ENCODE assay signal across 20 cellular contexts in the genomic region with DNA sequence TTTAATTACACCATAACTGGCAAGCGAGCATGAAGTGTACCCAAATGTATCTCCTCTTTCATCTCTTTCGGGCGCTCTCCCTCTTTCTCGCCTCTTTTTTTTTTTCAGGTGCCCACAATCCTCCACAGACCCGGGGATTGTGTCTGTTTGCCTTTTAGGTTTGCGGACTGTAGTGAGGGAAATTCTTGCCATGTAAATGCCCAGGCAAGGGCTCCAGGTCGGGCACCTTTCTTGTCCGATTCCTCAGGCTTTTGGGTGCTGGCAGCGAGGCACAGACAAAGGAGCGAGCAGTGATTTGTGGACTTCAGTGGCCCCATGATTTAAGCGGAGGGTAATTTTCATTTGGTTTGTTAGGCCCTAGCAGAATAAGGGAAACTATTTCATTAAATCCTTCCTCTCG. TPM values are rescaled to one million over a fixed set of nuclear protein-coding genes. Genes with fewer than 3 reads are reported as not detected.
"Had no signal": no experiment of that assay in that cellular context is flagged by ENCODE, and none has a peak within 500 bp of the region (broad histone marks: within the 10 kb centered on the region; RNA-seq: fewer than 3 reads in every experiment).

No MANE protein-coding gene starts in this region.

- H3K9me3 ChIP-seq: left ventricle myocardium inferior, mucosa of descending colon had no signal

- H3K9me3 Mint-ChIP-seq: activated naive CD8-positive, alpha-beta T cell treated with anti-CD3 and anti-CD28 coated beads, Interleukin-2, amount 50 U/mL, for 24 hours; activated T-helper 17 cell treated with anti-CD3 and anti-CD28 coated beads, Interleukin-2, amount 50 U/mL, for 72 hours; stimulated activated effector memory CD8-positive, alpha-beta T cell treated with anti-CD3 and anti-CD28 coated beads, Interleukin-12 subunit alpha, Interleukin-12 subunit beta, amount 100 ng/mL, for 72 hours had no signal

- H3K36me3 ChIP-seq: left ventricle myocardium inferior, sigmoid colon, WERI-Rb-1 had no signal

- DNase-seq: activated CD4-positive, alpha-beta T cell treated with anti-CD3 and anti-CD28 coated beads for 1 hour; activated naive CD4-positive, alpha-beta T cell treated with Interleukin-2 at 50 U/mL for 16 hours; activated naive CD8-positive, alpha-beta T cell treated with anti-CD3 and anti-CD28 coated beads, Interleukin-2, amount 50 U/mL, for 24 hours; anterior cingulate cortex; central memory CD4-positive, alpha-beta T cell; dorsolateral prefrontal cortex; erythroblast; head of caudate nucleus; kidney; left ventricle myocardium inferior; mucosa of descending colon; naive thymus-derived CD4-positive, alpha-beta T cell; nucleus accumbens; sigmoid colon; stimulated activated CD4-positive, alpha-beta T cell treated with anti-CD3 and anti-CD28 coated beads, Interleukin-4, amount 100 ng/mL, for 24 hours; WERI-Rb-1 had no signal

- ATAC-seq: activated naive CD8-positive, alpha-beta T cell treated with anti-CD3 and anti-CD28 coated beads, Interleukin-2, amount 50 U/mL, for 24 hours; activated T-helper 17 cell treated with anti-CD3 and anti-CD28 coated beads, Interleukin-2, amount 50 U/mL, for 72 hours; mucosa of descending colon; naive thymus-derived CD4-positive, alpha-beta T cell; stimulated activated effector memory CD8-positive, alpha-beta T cell treated with anti-CD3 and anti-CD28 coated beads, Interleukin-12 subunit alpha, Interleukin-12 subunit beta, amount 100 ng/mL, for 72 hours had no signal

- H3K4me3 Mint-ChIP-seq: activated naive CD8-positive, alpha-beta T cell treated with anti-CD3 and anti-CD28 coated beads, Interleukin-2, amount 50 U/mL, for 24 hours; activated T-helper 17 cell treated with anti-CD3 and anti-CD28 coated beads, Interleukin-2, amount 50 U/mL, for 72 hours; naive thymus-derived CD4-positive, alpha-beta T cell; stimulated activated effector memory CD8-positive, alpha-beta T cell treated with anti-CD3 and anti-CD28 coated beads, Interleukin-12 subunit alpha, Interleukin-12 subunit beta, amount 100 ng/mL, for 72 hours had no signal

- H3K27ac Mint-ChIP-seq: activated naive CD8-positive, alpha-beta T cell treated with anti-CD3 and anti-CD28 coated beads, Interleukin-2, amount 50 U/mL, for 24 hours; activated T-helper 17 cell treated with anti-CD3 and anti-CD28 coated beads, Interleukin-2, amount 50 U/mL, for 72 hours; stimulated activated effector memory CD8-positive, alpha-beta T cell treated with anti-CD3 and anti-CD28 coated beads, Interleukin-12 subunit alpha, Interleukin-12 subunit beta, amount 100 ng/mL, for 72 hours had no signal

- H3K4me3 ChIP-seq: dorsolateral prefrontal cortex, left ventricle myocardium inferior, mucosa of descending colon, sigmoid colon had no signal

- H3K36me3 Mint-ChIP-seq: stimulated activated effector memory CD8-positive, alpha-beta T cell treated with anti-CD3 and anti-CD28 coated beads, Interleukin-12 subunit alpha, Interleukin-12 subunit beta, amount 100 ng/mL, for 72 hours had no signal

- H3K4me1 Mint-ChIP-seq: activated T-helper 17 cell treated with anti-CD3 and anti-CD28 coated beads, Interleukin-2, amount 50 U/mL, for 72 hours; stimulated activated effector memory CD8-positive, alpha-beta T cell treated with anti-CD3 and anti-CD28 coated beads, Interleukin-12 subunit alpha, Interleukin-12 subunit beta, amount 100 ng/mL, for 72 hours had no signal

RNA-seq across cellular contexts. Expression of gene PHOX2B, which starts 1.1 kb away (rescaled TPM):
- total RNA-seq: activated T-helper 17 cell treated with anti-CD3 and anti-CD28 coated beads, Interleukin-2, amount 50 U/mL, for 72 hours; frontal cortex; kidney; left ventricle myocardium inferior; naive thymus-derived CD4-positive, alpha-beta T cell; T-helper 2 cell treated with Interferon-gamma antibody and Interleukin-4, amounts not matched to agents 100 ng/mL and 5 ng/mL, for 36 hours had no signal
